ENCODE assay signal across 14 cellular contexts in genomic region chr2:235747001-235747867, GRCh38.
A peak's percentile ranks its signal among the peaks of the same experiment; 100 is the strongest.
DNase-seq lines count a peak whose midpoint lies in the region; ATAC-seq and TF ChIP-seq lines count a peak whose summit lies in the region.
"Had no signal": no experiment of that assay in that cellular context is flagged by ENCODE, and none has a peak within 500 bp of the region (broad histone marks: within the 10 kb centered on the region; RNA-seq: fewer than 3 reads in every experiment).

No MANE protein-coding gene starts in this region.

- H3K4me1 ChIP-seq in gastroesophageal sphincter (peaks cover 0 to 44% (median 13%) of the 10 kb centered on the region in 3 donors), osteoblast (ENCODE audit: insufficient read depth, low read length) (no peaks in the 10 kb centered on the region)
- H3K4me1 ChIP-seq: left lung, upper lobe of left lung had no signal

- no peaks in the 10 kb centered on the region for H3K27me3 ChIP-seq in gastroesophageal sphincter
- no peaks in the 10 kb centered on the region for H3K27me3 ChIP-seq in osteoblast (ENCODE audit: insufficient read depth, low read length)
- H3K27me3 ChIP-seq: left lung, MG63, upper lobe of left lung had no signal

- TF ChIP-seq POLR2A in gastroesophageal sphincter (IDR thresholded peaks at IDR 0.05): no peak

- H3K4me3 ChIP-seq in gastroesophageal sphincter (peak overlapping the region in 1 of 2 donors; percentile 12), osteoblast (ENCODE audit: insufficient read depth, low read length) (no peak overlapping the region)
- H3K4me3 ChIP-seq: left lung, MG63, psoas muscle, upper lobe of left lung had no signal

- TF ChIP-seq EP300 in gastroesophageal sphincter (IDR thresholded peaks at IDR 0.05): no peak

- H3K4me2 ChIP-seq in osteoblast (ENCODE audit: insufficient read depth, low read length): no peak overlapping the region

- H3K36me3 ChIP-seq in gastroesophageal sphincter (peaks cover 0 to 33% of the 10 kb centered on the region in 2 donors), osteoblast (ENCODE audit: insufficient read depth, low read length) (peaks cover 16% of the 10 kb centered on the region)
- H3K36me3 ChIP-seq: MG63 had no signal

- H3K9me3 ChIP-seq in gastroesophageal sphincter: no peaks in the 10 kb centered on the region
- no peaks in the 10 kb centered on the region for H3K9me3 ChIP-seq in osteoblast (ENCODE audit: low read depth, low read length)
- H3K9me3 ChIP-seq: left lung, MG63, psoas muscle, upper lobe of left lung had no signal

- DNase-seq in Right ventricle myocardium superior (no peak), cardiac septum (ENCODE audit: low spot score) (no peak), osteoblast (ENCODE audit: insufficient read length, low spot score, missing footprints) (peak; percentile 85), HUDEP-2 (lab: John Stamatoyannopoulos, UW; ENCODE audit: unreplicated experiment in 76 of 76) (no peak), DMS79 (lab: John Stamatoyannopoulos, UW) (no peak), SW480 (ENCODE audit: low spot score) (no peak)
- DNase-seq: activated naive CD4-positive, alpha-beta T cell; left lung had no signal

- 71 to 77% methylated on average over 5 to 6 of the region's 24 CpGs for WGBS in gastroesophageal sphincter (ENCODE audit: low coverage in 1 of 2), 2 donors

- ATAC-seq in Right ventricle myocardium superior (ENCODE audit: poor library complexity): peak; percentile 9
- ATAC-seq in gastroesophageal sphincter: no peak
- ATAC-seq in HG03342 (IDR thresholded peaks at IDR 0.05; ENCODE audit: unreplicated experiment): no peak

- no peaks in the 10 kb centered on the region for H3K79me2 ChIP-seq in osteoblast (ENCODE audit: insufficient read depth, low read length)

- H4K20me1 ChIP-seq in osteoblast (ENCODE audit: insufficient read depth, low read length): no peaks in the 10 kb centered on the region

- H3K27ac ChIP-seq in gastroesophageal sphincter: peak overlapping the region in 3 of 4 donors; percentile 33 to 68 (median 56)
- H3K27ac ChIP-seq in osteoblast (ENCODE audit: low read depth, low read length): no peak overlapping the region
- H3K27ac ChIP-seq: C4-2B, left lung, psoas muscle, upper lobe of left lung had no signal

- H2AFZ ChIP-seq in osteoblast (ENCODE audit: low read length): no peak overlapping the region

- intact Hi-C loops in Right ventricle myocardium superior (cut with DNase I): loop anchor here (2.0 to 10.0 kb wide), 3 partner anchors 72 to 610 kb away; no protein-coding TSS in a partner anchor
- intact Hi-C loops in cardiac septum (cut with DNase I): loop anchor here (2.0 to 5.0 kb wide), 3 partner anchors 76 to 610 kb away; no protein-coding TSS in a partner anchor

- TF ChIP-seq CTCF in gastroesophageal sphincter (IDR thresholded peaks at IDR 0.05): no peak
- no peak for TF ChIP-seq CTCF in osteoblast (IDR thresholded peaks at IDR 0.05; ENCODE audit: extremely low read depth, low read depth, low read length)
